2 cellular contexts compared by ENCODE assay signal in genomic region chr4:118798658-118799057, GRCh38.
TF ChIP-seq lines count a peak whose summit lies in the region.

No MANE protein-coding gene starts in this region.

TF ChIP-seq in SK-N-SH, 30 proteins besides CTCF, POLR2A, EP300 and RAD21:
- TF ChIP-seq FOSL2 (IDR thresholded peaks at IDR 0.05; ENCODE audit: borderline replicate concordance, low read depth), result no peak
- no peak for TF ChIP-seq USF2 (IDR thresholded peaks at IDR 0.05; ENCODE audit: borderline replicate concordance, low read depth, low read length)
- TF ChIP-seq TAF1 (IDR thresholded peaks at IDR 0.05; ENCODE audit: borderline replicate concordance, low read depth, low read length), result no peak
- no peak for TF ChIP-seq MXI1 (IDR thresholded peaks at IDR 0.05; ENCODE audit: low read depth, low read length)
- no peak for TF ChIP-seq ZBTB33 (IDR thresholded peaks at IDR 0.05; ENCODE audit: borderline replicate concordance, low read depth)
- no peak for TF ChIP-seq CHD2 (IDR thresholded peaks at IDR 0.05; ENCODE audit: low read length, partially characterized antibody)
- TF ChIP-seq RXRA (IDR thresholded peaks at IDR 0.05; ENCODE audit: borderline replicate concordance, low read depth), result no peak
- no peak for TF ChIP-seq GABPA (IDR thresholded peaks at IDR 0.05; ENCODE audit: low read depth)
- TF ChIP-seq RCOR1 (IDR thresholded peaks at IDR 0.05; ENCODE audit: low read length), result no peak
- no peak for TF ChIP-seq RFX5 (IDR thresholded peaks at IDR 0.05; ENCODE audit: low read length)
- no peak for TF ChIP-seq ELF1 (IDR thresholded peaks at IDR 0.05)
- TF ChIP-seq USF1 (IDR thresholded peaks at IDR 0.05; ENCODE audit: borderline replicate concordance, low read depth), result no peak
- TF ChIP-seq NRF1 (IDR thresholded peaks at IDR 0.05; ENCODE audit: low read depth, low read length), result no peak

TF ChIP-seq in H1, 55 proteins besides CTCF, POLR2A, EP300 and RAD21:
- no peak for TF ChIP-seq POU5F1 (IDR thresholded peaks at IDR 0.05; ENCODE audit: low read depth, low read length)
- TF ChIP-seq BCL11A (IDR thresholded peaks at IDR 0.05; ENCODE audit: low read depth in 2 of 2, low read length in 2 of 2), result no peak
- TF ChIP-seq TCF12 (IDR thresholded peaks at IDR 0.05; ENCODE audit: low read depth, low read length), result no peak
- TF ChIP-seq CHD7 (IDR thresholded peaks at IDR 0.05; ENCODE audit: insufficient replicate concordance, low read length), result no peak
- no peak for TF ChIP-seq ZNF274 (IDR thresholded peaks at IDR 0.05; ENCODE audit: borderline replicate concordance, extremely low read depth, low read length)
- no peak for TF ChIP-seq JUND (IDR thresholded peaks at IDR 0.05; ENCODE audit: low read length)
- no peak for TF ChIP-seq RBBP5 (IDR thresholded peaks at IDR 0.05; ENCODE audit: borderline replicate concordance, low read depth, low read length)
